Comparison of ENCODE assay signal across 18 cellular contexts in genomic region chr22:38443675-38444521, GRCh38. TPM values are rescaled to one million over a fixed set of nuclear protein-coding genes. Genes with fewer than 3 reads are reported as not detected.
DNase-seq lines count a peak whose midpoint lies in the region; TF ChIP-seq lines count a peak whose summit lies in the region.
"Had no signal": no experiment of that assay in that cellular context is flagged by ENCODE, and none has a peak within 500 bp of the region (broad histone marks: within the 10 kb centered on the region; RNA-seq: fewer than 3 reads in every experiment).

No MANE protein-coding gene starts in this region.

- H3K4me1 Mint-ChIP-seq in neural crest cell = peaks cover 7% of the 10 kb centered on the region
- H3K4me1 Mint-ChIP-seq in T-helper 2 cell treated with Interferon-gamma antibody and Interleukin-4, amounts not matched to agents 5 μg/mL and 100 μg/mL, for 36 hours (ENCODE audit: low read depth) = no peaks in the 10 kb centered on the region
- H3K4me1 Mint-ChIP-seq: CD4-positive, CD25-positive, alpha-beta regulatory T cell had no signal

- no peak for TF ChIP-seq RAD21 in Ishikawa (IDR thresholded peaks at IDR 0.05; ENCODE audit: low read depth)

- no peaks in the 10 kb centered on the region for H3K27me3 Mint-ChIP-seq in neural crest cell (ENCODE audit: low read depth)
- peaks cover 9% of the 10 kb centered on the region for H3K27me3 Mint-ChIP-seq in T-helper 2 cell treated with Interferon-gamma antibody and Interleukin-4, amounts not matched to agents 5 μg/mL and 100 μg/mL, for 36 hours (ENCODE audit: low read depth)

- DNase-seq in ACHN (peak; percentile 12), epithelial cell of esophagus (ENCODE audit: low read depth) (peak; percentile 65), neural crest cell (ENCODE audit: low read depth, low spot score) (no peak), MV-4-11 (lab: John Stamatoyannopoulos, UW) (no peak), AML-193 (lab: John Stamatoyannopoulos, UW) (no peak), cerebellar nuclear complex (lab: John Stamatoyannopoulos, UW) (no peak)
- no peak for DNase-seq in T-helper 2 cell treated with Interferon-gamma antibody and Interleukin-4, amounts not matched to agents 5 μg/mL and 100 μg/mL, for 36 hours (ENCODE audit: low spot score)
- DNase-seq: Caco-2; CD4-positive, CD25-positive, alpha-beta regulatory T cell; Karpas-422; MM.1S; NCI-H1105; NCI-H1694; NCI-H2107; NCI-H2227 treated with DMSO at 0.1 percent for 48 hours; NCI-H524 had no signal

- TF ChIP-seq CTCF in epithelial cell of esophagus (IDR thresholded peaks at IDR 0.05; ENCODE audit: insufficient read depth, low read depth, low read length, missing control alignments) (no peak), neural crest cell (conservative IDR thresholded peaks at IDR 0.05) (no peak)

- H3K36me3 Mint-ChIP-seq in neural crest cell (ENCODE audit: low read depth) = no peaks in the 10 kb centered on the region
- H3K36me3 Mint-ChIP-seq in T-helper 2 cell treated with Interferon-gamma antibody and Interleukin-4, amounts not matched to agents 5 μg/mL and 100 μg/mL, for 36 hours (ENCODE audit: low read depth) = no peaks in the 10 kb centered on the region
- H3K36me3 Mint-ChIP-seq: CD4-positive, CD25-positive, alpha-beta regulatory T cell had no signal

- no peak for TF ChIP-seq EP300 in Ishikawa (IDR thresholded peaks at IDR 0.05; ENCODE audit: borderline replicate concordance)

- peak overlapping the region; percentile 48 for H3K27ac Mint-ChIP-seq in neural crest cell (ENCODE audit: unreplicated experiment)
- no peak overlapping the region for H3K27ac Mint-ChIP-seq in T-helper 2 cell treated with Interferon-gamma antibody and Interleukin-4, amounts not matched to agents 5 μg/mL and 100 μg/mL, for 36 hours

- in situ Hi-C loops in ACHN (cut with HindIII; ENCODE audit: low pct_ligation_motif_present, low pct_unique_long_range_greater_than_20kb, low sequenced_read_pairs) = no loop called here

- no peaks in the 10 kb centered on the region for H3K9me3 Mint-ChIP-seq in neural crest cell
- no peaks in the 10 kb centered on the region for H3K9me3 Mint-ChIP-seq in T-helper 2 cell treated with Interferon-gamma antibody and Interleukin-4, amounts not matched to agents 5 μg/mL and 100 μg/mL, for 36 hours

- H3K4me3 Mint-ChIP-seq in neural crest cell = no peak overlapping the region
- H3K4me3 Mint-ChIP-seq in T-helper 2 cell treated with Interferon-gamma antibody and Interleukin-4, amounts not matched to agents 5 μg/mL and 100 μg/mL, for 36 hours = no peak overlapping the region
- H3K4me3 Mint-ChIP-seq: CD4-positive, CD25-positive, alpha-beta regulatory T cell had no signal

- no peak overlapping the region for H3K4me3 ChIP-seq in epithelial cell of esophagus (ENCODE audit: low read length)
- H3K4me3 ChIP-seq: A549 had no signal

TF ChIP-seq in Ishikawa, 13 proteins besides CTCF, POLR2A, EP300 and RAD21:
- TF ChIP-seq TEAD4 (IDR thresholded peaks at IDR 0.05) (no peak), REST (IDR thresholded peaks at IDR 0.05; ENCODE audit: low read depth) (no peak)
- TF ChIP-seq, protein P1, sequence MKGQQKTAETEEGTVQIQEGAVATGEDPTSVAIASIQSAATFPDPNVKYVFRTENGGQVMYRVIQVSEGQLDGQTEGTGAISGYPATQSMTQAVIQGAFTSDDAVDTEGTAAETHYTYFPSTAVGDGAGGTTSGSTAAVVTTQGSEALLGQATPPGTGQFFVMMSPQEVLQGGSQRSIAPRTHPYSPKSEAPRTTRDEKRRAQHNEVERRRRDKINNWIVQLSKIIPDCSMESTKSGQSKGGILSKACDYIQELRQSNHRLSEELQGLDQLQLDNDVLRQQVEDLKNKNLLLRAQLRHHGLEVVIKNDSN (IDR thresholded peaks at IDR 0.05) = 0 out of 2 replicates have a peak, but pooled peaks have one; percentile 2
TF ChIP-seq in Ishikawa: peak in this region for 1.

RNA-seq across cellular contexts. Expression of gene KCNJ4, which starts 11.1 kb away (rescaled TPM):
- 4.0 and 4.4 TPM in 2 replicates for total RNA-seq in neural crest cell
- total RNA-seq: CD4-positive, CD25-positive, alpha-beta regulatory T cell had no signal

RNA-seq across cellular contexts. Expression of gene KDELR3, which starts 24.0 kb away (rescaled TPM):
- 5.1 and 5.3 TPM in 2 replicates for total RNA-seq in neural crest cell
- total RNA-seq: CD4-positive, CD25-positive, alpha-beta regulatory T cell had no signal

Comparison
In these comparisons a context has a peak if more than half of its experiments do, and no peak if none do; other contexts are left out.
1. DNase-seq: peak in ACHN (single experiment) and epithelial cell of esophagus (single experiment); none in neural crest cell (single experiment), T-helper 2 cell treated with Interferon-gamma antibody and Interleukin-4, amounts not matched to agents 5 μg/mL and 100 μg/mL, for 36 hours (single experiment), MV-4-11 (single experiment), AML-193 (0 of 2) and cerebellar nuclear complex (0 of 2).